8 cellular contexts compared by ENCODE assay signal in the genomic region with DNA sequence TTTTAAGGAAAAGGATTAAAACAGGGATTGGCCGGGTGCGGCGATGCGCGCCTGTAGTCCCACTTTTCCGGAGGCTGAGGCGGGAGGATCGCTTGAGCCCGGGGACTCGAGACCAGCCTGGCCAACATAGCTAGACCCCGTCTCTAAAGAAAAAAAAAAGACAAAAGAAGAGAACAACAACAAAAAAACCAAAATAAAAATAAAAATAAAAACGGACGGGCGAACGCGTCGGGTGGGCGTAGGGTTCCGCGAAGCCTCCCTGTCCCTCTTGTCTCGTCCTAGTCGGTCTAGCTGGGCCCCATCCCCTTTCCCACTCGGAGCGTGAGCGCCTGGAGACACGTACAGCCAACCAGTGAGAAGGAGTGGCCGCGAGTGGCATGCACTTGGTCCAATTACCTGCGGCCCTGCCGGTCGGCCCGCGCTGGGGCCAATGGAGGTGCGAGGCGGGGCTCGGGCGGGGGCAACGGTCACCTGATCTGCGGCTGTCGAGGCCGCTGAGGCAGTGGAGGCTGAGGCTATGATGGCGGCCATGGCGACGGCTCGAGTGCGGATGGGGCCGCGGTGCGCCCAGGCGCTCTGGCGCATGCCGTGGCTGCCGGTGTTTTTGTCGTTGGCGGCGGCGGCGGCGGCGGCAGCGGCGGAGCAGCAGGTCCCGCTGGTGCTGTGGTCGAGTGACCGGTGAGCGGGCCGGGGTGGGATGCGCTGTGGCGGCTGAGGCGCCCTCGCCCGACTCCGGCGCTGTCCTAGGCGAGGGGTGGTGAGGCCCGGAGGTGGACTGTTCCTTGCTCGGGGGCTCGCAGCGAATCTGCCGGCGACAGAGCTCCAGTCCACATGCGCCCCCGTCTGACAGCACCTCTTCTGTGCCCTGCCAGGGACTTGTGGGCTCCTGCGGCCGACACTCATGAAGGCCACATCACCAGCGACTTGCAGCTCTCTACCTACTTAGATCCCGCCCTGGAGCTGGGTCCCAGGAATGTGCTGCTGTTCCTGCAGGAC. TPM values are rescaled to one million over a fixed set of nuclear protein-coding genes. Genes with fewer than 3 reads are reported as not detected.
DNase-seq lines count a peak whose midpoint lies in the region; ATAC-seq, FAIRE-seq and TF ChIP-seq lines count a peak whose summit lies in the region.

A gene with protein sequence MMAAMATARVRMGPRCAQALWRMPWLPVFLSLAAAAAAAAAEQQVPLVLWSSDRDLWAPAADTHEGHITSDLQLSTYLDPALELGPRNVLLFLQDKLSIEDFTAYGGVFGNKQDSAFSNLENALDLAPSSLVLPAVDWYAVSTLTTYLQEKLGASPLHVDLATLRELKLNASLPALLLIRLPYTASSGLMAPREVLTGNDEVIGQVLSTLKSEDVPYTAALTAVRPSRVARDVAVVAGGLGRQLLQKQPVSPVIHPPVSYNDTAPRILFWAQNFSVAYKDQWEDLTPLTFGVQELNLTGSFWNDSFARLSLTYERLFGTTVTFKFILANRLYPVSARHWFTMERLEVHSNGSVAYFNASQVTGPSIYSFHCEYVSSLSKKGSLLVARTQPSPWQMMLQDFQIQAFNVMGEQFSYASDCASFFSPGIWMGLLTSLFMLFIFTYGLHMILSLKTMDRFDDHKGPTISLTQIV (plus strand): TSS at position 502 of the 996 bp plus-strand sequence. CDS start 16 bp downstream, at position 518.

- H3K4me3 ChIP-seq in CD8-positive, alpha-beta memory T cell (ENCODE audit: low read length) = peak within 1 kb of the TSS; percentile 59
- H3K4me3 ChIP-seq in H1 (ENCODE audit: extremely low read depth in 1 of 4, insufficient read depth in 2 of 4, low read depth in 3 of 4, low read length in 4 of 4) (peak within 1 kb of the TSS; percentile 30 to 84 (median 56)), mesendoderm (ENCODE audit: low read length) (peak within 1 kb of the TSS; percentile 53)

- H3K4me1 ChIP-seq in CD8-positive, alpha-beta memory T cell (ENCODE audit: insufficient read depth, low read length) = peaks cover 14% of the 10 kb centered on the region
- H3K4me1 ChIP-seq in H1 (replicated peaks in 1 of 4; ENCODE audit: control insufficient read depth in 3 of 4, insufficient read depth in 4 of 4, low read length in 3 of 4) (no peaks in the 10 kb centered on the region), mesendoderm (ENCODE audit: control insufficient read depth, low read depth, low read length) (no peaks in the 10 kb centered on the region)

- H3K27ac Mint-ChIP-seq in CD8-positive, alpha-beta memory T cell = peak within 1 kb of the TSS; percentile 65 to 93 (median 87)

- H4K8ac ChIP-seq in H1 (ENCODE audit: extremely low read depth, insufficient read depth, low read length) (peak within 1 kb of the TSS; percentile 25; the same call in 1 of the 2 replicates), mesendoderm (ENCODE audit: low read depth, low read length) (peak within 1 kb of the TSS; percentile 66)

- no peak within 1 kb of the TSS for H3K14ac ChIP-seq in H1 (ENCODE audit: insufficient read length)

- peaks cover 21 to 26% (median 21%) of the 10 kb centered on the region in 3 donors for H3K4me1 Mint-ChIP-seq in CD8-positive, alpha-beta memory T cell

- H4K5ac ChIP-seq in H1 (ENCODE audit: insufficient read length, low read depth, low read length) = no peak within 1 kb of the TSS
- no peak within 1 kb of the TSS for H4K5ac ChIP-seq in mesendoderm (ENCODE audit: low read length)

- CTCF ChIA-PET in CD8-positive, alpha-beta memory T cell (lab: Charles Lee) = interaction anchor here (0.9 to 1.7 kb wide), 5 partner anchors 13 to 30 kb away, joined by 3 to 5 read pairs (median 4); a partner anchor contains a TSS
- CTCF ChIA-PET in H1 (lab: Charles Lee; ENCODE audit: partially characterized antibody) = interaction anchor here (0.5 to 1.5 kb wide), 5 partner anchors 19 to 486 kb away, joined by 3 to 4 read pairs (median 3); no protein-coding TSS in a partner anchor

- ATAC-seq in GM19467 (IDR thresholded peaks at IDR 0.05; ENCODE audit: unreplicated experiment) = peak; percentile 98

- no peak within 1 kb of the TSS for H2BK12ac ChIP-seq in H1 (ENCODE audit: low read depth, low read length)

- H3K4me2 ChIP-seq in H1 (ENCODE audit: insufficient read depth in 1 of 2, low read depth in 2 of 2, low read length in 2 of 2) = peak within 1 kb of the TSS; percentile 66 to 82
- H3K4me2 ChIP-seq in mesendoderm (ENCODE audit: low read length) = peak within 1 kb of the TSS; percentile 51

- peaks cover 4% of the 10 kb centered on the region; the same call in 1 of the 2 replicates for H3K23me2 ChIP-seq in H1 (ENCODE audit: low read depth, low read length)

- H3K79me2 ChIP-seq in H1 (ENCODE audit: control insufficient read depth in 1 of 2, insufficient read depth in 2 of 2, low read length in 2 of 2) (peaks cover 3 to 9% of the 10 kb centered on the region in 2 experiments; a peak in 2 of 4 replicates), mesendoderm (ENCODE audit: control insufficient read depth, insufficient read depth, low read length) (no peaks in the 10 kb centered on the region)

- DNase-seq in CD8-positive, alpha-beta memory T cell = peak; percentile 77 to 93 (median 87)
- DNase-seq in HS-27A (ENCODE audit: low read depth) = peak; percentile 65
- peak; percentile 83 to 93 for DNase-seq in NOMO-1 (lab: John Stamatoyannopoulos, UW; ENCODE audit: unreplicated experiment in 2 of 2)
- DNase-seq in activated CD8-positive, alpha-beta memory T cell treated with anti-CD3 and anti-CD28 coated beads for 48 hours (ENCODE audit: low read depth in 2 of 3, low spot score in 2 of 3) = peak in 2 of 3 experiments; percentile 60 to 77
- peak in 1 of 2 experiments; percentile 83 for DNase-seq in H1 (ENCODE audit: low read depth in 1 of 2, low spot score in 2 of 2)
- DNase-seq in mesendoderm = peak; percentile 96
- peak; percentile 67 for DNase-seq in stimulated activated CD8-positive, alpha-beta memory T cell treated with anti-CD3 and anti-CD28 coated beads, Interleukin-15, amount 100 ng/mL, for 1 hour (ENCODE audit: low read depth)

- H3K9me3 ChIP-seq in CD8-positive, alpha-beta memory T cell (ENCODE audit: low read length) = no peaks in the 10 kb centered on the region
- no peaks in the 10 kb centered on the region for H3K9me3 ChIP-seq in H1 (ENCODE audit: insufficient read depth in 2 of 2, low read depth in 1 of 2, low read length in 1 of 2)

- H3K4ac ChIP-seq in H1 (replicated peaks; ENCODE audit: insufficient read length, low read depth, low read length) = no peak within 1 kb of the TSS
- H3K4ac ChIP-seq in mesendoderm (ENCODE audit: low read depth, low read length) = peak within 1 kb of the TSS; percentile 90

- H4K91ac ChIP-seq in H1 (replicated peaks; ENCODE audit: insufficient read length, low read length) = no peak within 1 kb of the TSS

- peaks cover 0 to 2% (median 0%) of the 10 kb centered on the region in 5 donors for H3K9me3 Mint-ChIP-seq in CD8-positive, alpha-beta memory T cell

- 6% methylated on average over 18 of the region's 87 CpGs; no CpG with 5 or more reads in 1 of the 2 experiments for WGBS in H1 (ENCODE audit: extremely low coverage in 1 of 2, insufficient coverage in 1 of 2, insufficient read length in 1 of 2, insufficient replicate concordance in 2 of 2, low coverage in 1 of 2, low lambda C conversion rate in 2 of 2, missing lambda C conversion rate in 1 of 2), 2 experiments
- WGBS in mesendoderm (ENCODE audit: extremely low coverage, insufficient coverage, low lambda C conversion rate) = no CpG with 5 or more reads among the region's 87 CpGs

- peaks cover 0 to 24% (median 0%) of the 10 kb centered on the region in 3 donors for H3K36me3 Mint-ChIP-seq in CD8-positive, alpha-beta memory T cell

- H3K23ac ChIP-seq in H1 (ENCODE audit: insufficient read length) (no peak within 1 kb of the TSS), mesendoderm (ENCODE audit: low read length) (no peak within 1 kb of the TSS)

- no peaks in the 10 kb centered on the region for H3K36me3 ChIP-seq in CD8-positive, alpha-beta memory T cell (ENCODE audit: insufficient read depth, low read length)
- H3K36me3 ChIP-seq in H1 (ENCODE audit: control insufficient read depth in 2 of 4, insufficient read depth in 4 of 4, low read length in 3 of 4) = peaks cover 0 to 9% (median 7%) of the 10 kb centered on the region in 4 experiments; a peak in 5 of 8 replicates
- H3K36me3 ChIP-seq in mesendoderm (ENCODE audit: control insufficient read depth, insufficient read depth, low read length) = no peaks in the 10 kb centered on the region

- no peak within 1 kb of the TSS for H2BK5ac ChIP-seq in H1 (ENCODE audit: low read depth, low read length)
- no peak within 1 kb of the TSS for H2BK5ac ChIP-seq in mesendoderm (ENCODE audit: low read length)

- H2BK15ac ChIP-seq in H1 (ENCODE audit: low read length) (no peak within 1 kb of the TSS), mesendoderm (replicated peaks; ENCODE audit: low read depth) (no peak within 1 kb of the TSS)

- TF ChIP-seq EP300 in H1 (IDR thresholded peaks at IDR 0.05; ENCODE audit: borderline replicate concordance in 1 of 2, low read depth in 2 of 2, low read length in 2 of 2) = no peak

- no peak for TF ChIP-seq RAD21 in H1 (IDR thresholded peaks at IDR 0.05 in 1 of 2, conservative IDR thresholded peaks at IDR 0.05 in 1 of 2; ENCODE audit: low read depth in 2 of 2, low read length in 2 of 2)

- no peak for FAIRE-seq in H1 (lab: Jason Lieb, UNC)

- H2AFZ ChIP-seq in H1 (ENCODE audit: low read length) = no peak within 1 kb of the TSS

- POLR2A ChIA-PET in CD8-positive, alpha-beta memory T cell (lab: Charles Lee) = interaction anchor here (0.6 to 2.3 kb wide), 6 partner anchors 13 to 62 kb away, joined by 3 to 12 read pairs (median 4); a partner anchor contains a TSS
- POLR2A ChIA-PET in H1 (lab: Charles Lee; ENCODE audit: partially characterized antibody) = interaction anchor here (1.1 to 3.8 kb wide), 7 partner anchors 15 to 80 kb away, joined by 3 to 31 read pairs (median 4); a partner anchor contains a TSS

- no peaks in the 10 kb centered on the region for H3K27me3 ChIP-seq in CD8-positive, alpha-beta memory T cell (ENCODE audit: insufficient read depth, low read length, poor library complexity, severe bottlenecking)
- H3K27me3 ChIP-seq in H1 (replicated peaks in 1 of 4; ENCODE audit: control insufficient read depth in 3 of 4, extremely low read depth in 1 of 4, insufficient read depth in 3 of 4, low read length in 3 of 4) = no peaks in the 10 kb centered on the region
- H3K27me3 ChIP-seq in mesendoderm (ENCODE audit: insufficient read depth, low read length, poor library complexity) = no peaks in the 10 kb centered on the region

- 0 out of 2 replicates have a peak within 1 kb of the TSS, but pooled peaks have one; percentile 39 for H2AK5ac ChIP-seq in H1 (ENCODE audit: low read depth, low read length)
- no peak within 1 kb of the TSS for H2AK5ac ChIP-seq in mesendoderm (ENCODE audit: low read length)

- peak within 1 kb of the TSS in 3 of 4 experiments; percentile 22 to 79 (median 64); a peak in 4 of 7 replicates for H3K9ac ChIP-seq in H1 (replicated peaks in 1 of 4; ENCODE audit: extremely low read depth in 1 of 4, low read depth in 3 of 4, low read length in 3 of 4)
- peak within 1 kb of the TSS; percentile 75 for H3K9ac ChIP-seq in mesendoderm (ENCODE audit: low read length)

- H3K27ac ChIP-seq in CD8-positive, alpha-beta memory T cell (ENCODE audit: low read depth, low read length) = peak within 1 kb of the TSS; percentile 61
- H3K27ac ChIP-seq in H1 (ENCODE audit: low read depth, low read length) (no peak within 1 kb of the TSS), mesendoderm (ENCODE audit: low read depth, low read length) (no peak within 1 kb of the TSS)

- H3K4me3 Mint-ChIP-seq in CD8-positive, alpha-beta memory T cell = peak within 1 kb of the TSS; percentile 74 to 92 (median 83)

- no peak within 1 kb of the TSS for H2BK120ac ChIP-seq in H1 (replicated peaks; ENCODE audit: low read depth, low read length)
- H2BK120ac ChIP-seq in mesendoderm (ENCODE audit: low read depth, low read length) = no peak within 1 kb of the TSS

- H4K20me1 ChIP-seq in H1 (replicated peaks in 1 of 2; ENCODE audit: control insufficient read depth in 1 of 2, insufficient read depth in 2 of 2, low read length in 2 of 2) = peaks cover 0 to 4% of the 10 kb centered on the region in 2 experiments

- H3K79me1 ChIP-seq in H1 (ENCODE audit: low read depth, low read length) (no peaks in the 10 kb centered on the region), mesendoderm (ENCODE audit: low read length) (no peaks in the 10 kb centered on the region)

- no peak within 1 kb of the TSS for H2BK20ac ChIP-seq in H1 (ENCODE audit: low read length)

- no peak for TF ChIP-seq CTCF in H1 (IDR thresholded peaks at IDR 0.05; ENCODE audit: control extremely low read depth in 1 of 3, insufficient read depth in 1 of 3, low read depth in 1 of 3, low read length in 3 of 3)

- H3K56ac ChIP-seq in H1 (replicated peaks; ENCODE audit: insufficient read length, low read depth, low read length) = no peak within 1 kb of the TSS
- H3K56ac ChIP-seq in mesendoderm (ENCODE audit: low read length) = peak within 1 kb of the TSS; percentile 85

- H3K18ac ChIP-seq in H1 (ENCODE audit: extremely low read depth, low read length) (no peak within 1 kb of the TSS; the same call in 1 of the 2 replicates), mesendoderm (ENCODE audit: low read length) (peak within 1 kb of the TSS; percentile 83)

- H3K27me3 Mint-ChIP-seq in CD8-positive, alpha-beta memory T cell = peaks cover 0 to 2% of the 10 kb centered on the region in 2 donors

- no peak; a peak in 1 of 3 replicates for TF ChIP-seq POLR2A in H1 (IDR thresholded peaks at IDR 0.05; ENCODE audit: control extremely low read depth in 1 of 2, low read depth in 2 of 2, low read length in 2 of 2)

RNA-seq across cellular contexts. Expression of the gene that starts here (rescaled TPM):
- total RNA-seq in CD8-positive, alpha-beta memory T cell = 10 to 100 TPM; 43.0 to 43.2 TPM
- polyA plus RNA-seq in CD8-positive, alpha-beta memory T cell = 129 TPM
- total RNA-seq in H1 (2021; fragmentation: NEBNext Ultra II Directional; extraction: Animal tissue kit (Norgen Biotek cat#: 25700)) = 44.6 and 46.7 TPM in 2 replicates
- polyA plus RNA-seq in H1 (2011; rRNA removed) = 80.8 and 87.8 TPM in 2 replicates
- 58.9 TPM for polyA plus RNA-seq in H1 (2011; cell fraction: cytosol; rRNA removed)
- polyA plus RNA-seq in H1 (2011; cell fraction: nucleus; rRNA removed) = 94.7 TPM
- 46.4 to 57.5 TPM (median 56.2 TPM) in 4 replicates for polyA plus RNA-seq in H1 (2012, experiment 1 of 2)
- polyA plus RNA-seq in H1 (2012, experiment 2 of 2) = 65.0 TPM
- polyA plus RNA-seq in H1 (2013, experiment 1 of 2) = 70.2 TPM
- polyA plus RNA-seq in H1 (2013, experiment 2 of 2) = 69.9 TPM
- polyA minus RNA-seq in H1 (2011; rRNA and poly(A)+ RNA removed) = 45.2 and 52.0 TPM in 2 replicates
- polyA minus RNA-seq in H1 (2011; cell fraction: cytosol; rRNA and poly(A)+ RNA removed) = 37.4 TPM
- 21.0 TPM for polyA minus RNA-seq in H1 (2011; cell fraction: nucleus; rRNA and poly(A)+ RNA removed)
- 31.3 TPM for polyA plus RNA-seq in mesendoderm (2013, experiment 1 of 2)
- 32.0 TPM for polyA plus RNA-seq in mesendoderm (2013, experiment 2 of 2)
